In genomic region chr17:31391496-31391949, GRCh38 we compare ENCODE assay signal across 8 cellular contexts. TPM values are rescaled to one million over a fixed set of nuclear protein-coding genes. Genes with fewer than 3 reads are reported as not detected.
DNase-seq lines count a peak whose midpoint lies in the region; ATAC-seq and TF ChIP-seq lines count a peak whose summit lies in the region.

A gene with protein sequence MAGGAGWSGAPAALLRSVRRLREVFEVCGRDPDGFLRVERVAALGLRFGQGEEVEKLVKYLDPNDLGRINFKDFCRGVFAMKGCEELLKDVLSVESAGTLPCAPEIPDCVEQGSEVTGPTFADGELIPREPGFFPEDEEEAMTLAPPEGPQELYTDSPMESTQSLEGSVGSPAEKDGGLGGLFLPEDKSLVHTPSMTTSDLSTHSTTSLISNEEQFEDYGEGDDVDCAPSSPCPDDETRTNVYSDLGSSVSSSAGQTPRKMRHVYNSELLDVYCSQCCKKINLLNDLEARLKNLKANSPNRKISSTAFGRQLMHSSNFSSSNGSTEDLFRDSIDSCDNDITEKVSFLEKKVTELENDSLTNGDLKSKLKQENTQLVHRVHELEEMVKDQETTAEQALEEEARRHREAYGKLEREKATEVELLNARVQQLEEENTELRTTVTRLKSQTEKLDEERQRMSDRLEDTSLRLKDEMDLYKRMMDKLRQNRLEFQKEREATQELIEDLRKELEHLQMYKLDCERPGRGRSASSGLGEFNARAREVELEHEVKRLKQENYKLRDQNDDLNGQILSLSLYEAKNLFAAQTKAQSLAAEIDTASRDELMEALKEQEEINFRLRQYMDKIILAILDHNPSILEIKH (plus strand): TSS chr17:31391675. CDS start chr17:31391853, 178 bp downstream.

- H3K4me3 Mint-ChIP-seq in stimulated activated memory B cell treated with anti-CD40 and anti-IgM and Interleukin-4, amounts not matched to agents 10 μg/mL and 1 μg/mL and 100 μg/mL, for 72 hours: peak within 1 kb of the TSS; percentile 70

- H3K27me3 Mint-ChIP-seq in stimulated activated memory B cell treated with anti-CD40 and anti-IgM and Interleukin-4, amounts not matched to agents 10 μg/mL and 1 μg/mL and 100 μg/mL, for 72 hours: peaks cover 51% of the 10 kb centered on the region

- H3K27ac ChIP-seq in angular gyrus (ENCODE audit: low read depth, low read length) (peak within 1 kb of the TSS; percentile 90), iPS-18a (ENCODE audit: low read length) (no peak within 1 kb of the TSS)

- H3K4me3 ChIP-seq in AG09309 (ENCODE audit: control insufficient read depth, low read depth, low read length): peak within 1 kb of the TSS; percentile 36
- H3K4me3 ChIP-seq in iPS-18a (ENCODE audit: low read length): peak within 1 kb of the TSS; percentile 55

- TF ChIP-seq CTCF in AG09309 (IDR thresholded peaks at IDR 0.05; ENCODE audit: control insufficient read depth, insufficient read depth, low read depth, low read length, missing control alignments): no peak

- ATAC-seq in stimulated activated memory B cell treated with anti-CD40 and anti-IgM and Interleukin-4, amounts not matched to agents 10 μg/mL and 1 μg/mL and 100 μg/mL, for 72 hours: peak; percentile 59
- ATAC-seq in HG02938 (IDR thresholded peaks at IDR 0.05; ENCODE audit: unreplicated experiment): no peak
- no peak for ATAC-seq in HG03095 (IDR thresholded peaks at IDR 0.05; ENCODE audit: unreplicated experiment)

- H3K36me3 ChIP-seq in iPS-18a (ENCODE audit: control insufficient read depth, low read depth, low read length): no peaks in the 10 kb centered on the region

- no peak within 1 kb of the TSS for H3K9ac ChIP-seq in iPS-18a (ENCODE audit: low read length)

- H3K27ac Mint-ChIP-seq in stimulated activated memory B cell treated with anti-CD40 and anti-IgM and Interleukin-4, amounts not matched to agents 10 μg/mL and 1 μg/mL and 100 μg/mL, for 72 hours: no peak within 1 kb of the TSS

- DNase-seq in AG09309 (ENCODE audit: low read depth) (no peak), HT-29 (ENCODE audit: low spot score) (no peak), SW 1271 (lab: John Stamatoyannopoulos, UW) (no peak)

- peaks cover 41% of the 10 kb centered on the region for H3K27me3 ChIP-seq in iPS-18a (ENCODE audit: control insufficient read depth, insufficient read depth, low read length)

- peaks cover 25% of the 10 kb centered on the region for H3K4me1 Mint-ChIP-seq in stimulated activated memory B cell treated with anti-CD40 and anti-IgM and Interleukin-4, amounts not matched to agents 10 μg/mL and 1 μg/mL and 100 μg/mL, for 72 hours

- no peaks in the 10 kb centered on the region for H3K9me3 ChIP-seq in iPS-18a (ENCODE audit: control insufficient read depth, low read depth, low read length)

- no peaks in the 10 kb centered on the region for H3K9me3 Mint-ChIP-seq in stimulated activated memory B cell treated with anti-CD40 and anti-IgM and Interleukin-4, amounts not matched to agents 10 μg/mL and 1 μg/mL and 100 μg/mL, for 72 hours

- peaks cover 3% of the 10 kb centered on the region for H3K4me1 ChIP-seq in iPS-18a (ENCODE audit: control insufficient read depth, low read depth, low read length)

- H3K36me3 Mint-ChIP-seq in stimulated activated memory B cell treated with anti-CD40 and anti-IgM and Interleukin-4, amounts not matched to agents 10 μg/mL and 1 μg/mL and 100 μg/mL, for 72 hours: no peaks in the 10 kb centered on the region

RNA-seq across cellular contexts. Expression of the gene that starts here (rescaled TPM):
- total RNA-seq in HT-29 (2014; rRNA removed; shearing (Covaris generic)): 58.3 and 59.5 TPM in 2 replicates
